In the genomic region with DNA sequence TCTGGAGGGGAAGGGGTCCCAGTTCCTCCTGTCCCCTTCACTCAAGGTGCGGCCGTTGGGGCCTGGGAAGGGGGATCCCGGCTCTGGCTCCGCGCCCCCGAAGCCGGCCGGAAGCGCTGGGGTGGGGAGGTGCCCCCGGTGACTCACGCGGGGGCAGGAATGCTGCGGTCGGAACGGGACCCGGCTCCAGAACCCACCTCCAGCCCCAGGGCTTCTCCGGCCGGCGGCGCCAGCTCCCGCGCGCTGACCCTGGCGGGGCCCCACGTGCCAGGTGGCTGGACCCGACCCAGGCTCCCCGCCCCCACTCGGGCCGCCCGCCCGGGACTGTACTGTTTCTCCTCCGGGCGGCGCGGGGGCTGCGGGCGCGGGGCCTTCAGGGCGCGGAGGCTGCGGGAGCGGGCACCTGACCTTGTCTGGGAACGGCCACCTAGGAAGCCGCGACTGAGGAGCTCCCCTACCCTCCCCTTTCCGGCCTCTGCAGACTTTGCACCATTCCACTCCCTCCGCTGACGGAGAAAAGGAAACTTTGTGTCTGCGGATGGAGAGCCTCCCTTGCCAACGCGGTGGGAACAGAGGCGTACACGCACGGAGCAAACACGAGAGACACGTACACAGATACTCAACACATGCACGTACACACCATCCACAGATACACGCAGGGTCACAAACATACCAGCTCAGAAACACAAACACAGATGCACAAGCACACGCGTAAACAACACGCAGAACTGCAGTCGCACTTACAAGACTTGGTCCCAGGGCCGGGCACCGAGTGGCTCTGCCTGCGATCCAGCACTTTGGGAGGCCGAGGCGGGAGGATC, we compare ENCODE assay signal across 1 cellular context.
A peak's percentile ranks its signal among the peaks of the same experiment; 100 is the strongest.
TF ChIP-seq lines count a peak whose summit lies in the region.

No MANE protein-coding gene starts in this region.

TF ChIP-seq in K562, 482 proteins besides CTCF, POLR2A, EP300 and RAD21 (continued from another document and continues in another):
- TF ChIP-seq, protein P1, sequence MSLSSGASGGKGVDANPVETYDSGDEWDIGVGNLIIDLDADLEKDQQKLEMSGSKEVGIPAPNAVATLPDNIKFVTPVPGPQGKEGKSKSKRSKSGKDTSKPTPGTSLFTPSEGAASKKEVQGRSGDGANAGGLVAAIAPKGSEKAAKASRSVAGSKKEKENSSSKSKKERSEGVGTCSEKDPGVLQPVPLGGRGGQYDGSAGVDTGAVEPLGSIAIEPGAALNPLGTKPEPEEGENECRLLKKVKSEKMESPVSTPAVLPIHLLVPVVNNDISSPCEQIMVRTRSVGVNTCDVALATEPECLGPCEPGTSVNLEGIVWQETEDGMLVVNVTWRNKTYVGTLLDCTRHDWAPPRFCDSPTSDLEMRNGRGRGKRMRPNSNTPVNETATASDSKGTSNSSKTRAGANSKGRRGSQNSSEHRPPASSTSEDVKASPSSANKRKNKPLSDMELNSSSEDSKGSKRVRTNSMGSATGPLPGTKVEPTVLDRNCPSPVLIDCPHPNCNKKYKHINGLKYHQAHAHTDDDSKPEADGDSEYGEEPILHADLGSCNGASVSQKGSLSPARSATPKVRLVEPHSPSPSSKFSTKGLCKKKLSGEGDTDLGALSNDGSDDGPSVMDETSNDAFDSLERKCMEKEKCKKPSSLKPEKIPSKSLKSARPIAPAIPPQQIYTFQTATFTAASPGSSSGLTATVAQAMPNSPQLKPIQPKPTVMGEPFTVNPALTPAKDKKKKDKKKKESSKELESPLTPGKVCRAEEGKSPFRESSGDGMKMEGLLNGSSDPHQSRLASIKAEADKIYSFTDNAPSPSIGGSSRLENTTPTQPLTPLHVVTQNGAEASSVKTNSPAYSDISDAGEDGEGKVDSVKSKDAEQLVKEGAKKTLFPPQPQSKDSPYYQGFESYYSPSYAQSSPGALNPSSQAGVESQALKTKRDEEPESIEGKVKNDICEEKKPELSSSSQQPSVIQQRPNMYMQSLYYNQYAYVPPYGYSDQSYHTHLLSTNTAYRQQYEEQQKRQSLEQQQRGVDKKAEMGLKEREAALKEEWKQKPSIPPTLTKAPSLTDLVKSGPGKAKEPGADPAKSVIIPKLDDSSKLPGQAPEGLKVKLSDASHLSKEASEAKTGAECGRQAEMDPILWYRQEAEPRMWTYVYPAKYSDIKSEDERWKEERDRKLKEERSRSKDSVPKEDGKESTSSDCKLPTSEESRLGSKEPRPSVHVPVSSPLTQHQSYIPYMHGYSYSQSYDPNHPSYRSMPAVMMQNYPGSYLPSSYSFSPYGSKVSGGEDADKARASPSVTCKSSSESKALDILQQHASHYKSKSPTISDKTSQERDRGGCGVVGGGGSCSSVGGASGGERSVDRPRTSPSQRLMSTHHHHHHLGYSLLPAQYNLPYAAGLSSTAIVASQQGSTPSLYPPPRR (CRISPR knock-in tag; IDR thresholded peaks at IDR 0.05; ENCODE audit: borderline replicate concordance), result no peak
- TF ChIP-seq RCOR1 (IDR thresholded peaks at IDR 0.05; ENCODE audit: borderline replicate concordance in 1 of 2, low read depth in 2 of 2, low read length in 2 of 2) (no peak), SETDB1 (IDR thresholded peaks at IDR 0.05; ENCODE audit: low read length) (no peak), DMBX1 (CRISPR knock-in tag; IDR thresholded peaks at IDR 0.05; ENCODE audit: borderline replicate concordance) (no peak; the same call in 1 of the 2 replicates), KAT2B (IDR thresholded peaks at IDR 0.05; ENCODE audit: low read depth, low read length) (no peak), EP400 (IDR thresholded peaks at IDR 0.05) (no peak), PTRF (tag; IDR thresholded peaks at IDR 0.05) (no peak), SMAD2 (IDR thresholded peaks at IDR 0.05; ENCODE audit: low read depth, low read length) (no peak), RAD51 (IDR thresholded peaks at IDR 0.05; ENCODE audit: borderline replicate concordance, low read depth) (no peak), KLF13 (tag; IDR thresholded peaks at IDR 0.05; ENCODE audit: borderline replicate concordance, low read depth) (no peak), GATAD2B (IDR thresholded peaks at IDR 0.05; ENCODE audit: borderline replicate concordance) (no peak), E2F3 (CRISPR knock-in tag; IDR thresholded peaks at IDR 0.05) (0 out of 2 replicates have a peak, but pooled peaks have one; percentile 57), HOXB6 (CRISPR knock-in tag; IDR thresholded peaks at IDR 0.05; ENCODE audit: borderline replicate concordance) (no peak), ZNF282 (CRISPR knock-in tag; IDR thresholded peaks at IDR 0.05) (no peak), ZNF764 (CRISPR knock-in tag; IDR thresholded peaks at IDR 0.05; ENCODE audit: low read depth) (no peak), ZNF23 (CRISPR knock-in tag; IDR thresholded peaks at IDR 0.05) (no peak), KDM4B (IDR thresholded peaks at IDR 0.05; ENCODE audit: borderline replicate concordance in 2 of 2, low read depth in 1 of 2) (no peak), SUPT5H (IDR thresholded peaks at IDR 0.05) (no peak), XRCC5 (IDR thresholded peaks at IDR 0.05; ENCODE audit: low read depth, low read length) (no peak), HSF4 (CRISPR knock-in tag; IDR thresholded peaks at IDR 0.05; ENCODE audit: borderline replicate concordance) (no peak), XRCC4 (IDR thresholded peaks at IDR 0.05; ENCODE audit: extremely low read depth, insufficient read depth, insufficient read length) (no peak), NCOA1 (IDR thresholded peaks at IDR 0.05; ENCODE audit: low read depth) (no peak), POLR2B (IDR thresholded peaks at IDR 0.05; ENCODE audit: low read depth, partially characterized antibody) (no peak), SAFB (IDR thresholded peaks at IDR 0.05; ENCODE audit: borderline replicate concordance, low read depth, low read length) (0 out of 2 replicates have a peak, but pooled peaks have one; percentile 28), OTX1 (CRISPR knock-in tag; IDR thresholded peaks at IDR 0.05) (peak; percentile 92), STAT5B (CRISPR knock-in tag; IDR thresholded peaks at IDR 0.05) (no peak), CREBBP (IDR thresholded peaks at IDR 0.05; ENCODE audit: low read depth, low read length) (no peak), ZNF76 (CRISPR knock-in tag; IDR thresholded peaks at IDR 0.05; ENCODE audit: borderline replicate concordance) (no peak), ZNF589 (CRISPR knock-in tag; IDR thresholded peaks at IDR 0.05; ENCODE audit: low read depth) (no peak; the same call in 1 of the 2 replicates), ZNF79 (CRISPR knock-in tag; IDR thresholded peaks at IDR 0.05; ENCODE audit: low read depth) (no peak)
- TF ChIP-seq, protein P2, sequence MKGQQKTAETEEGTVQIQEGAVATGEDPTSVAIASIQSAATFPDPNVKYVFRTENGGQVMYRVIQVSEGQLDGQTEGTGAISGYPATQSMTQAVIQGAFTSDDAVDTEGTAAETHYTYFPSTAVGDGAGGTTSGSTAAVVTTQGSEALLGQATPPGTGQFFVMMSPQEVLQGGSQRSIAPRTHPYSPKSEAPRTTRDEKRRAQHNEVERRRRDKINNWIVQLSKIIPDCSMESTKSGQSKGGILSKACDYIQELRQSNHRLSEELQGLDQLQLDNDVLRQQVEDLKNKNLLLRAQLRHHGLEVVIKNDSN (CRISPR knock-in tag; IDR thresholded peaks at IDR 0.05), result peak; percentile 48; the same call in 1 of the 2 replicates
- TF ChIP-seq, protein P3, sequence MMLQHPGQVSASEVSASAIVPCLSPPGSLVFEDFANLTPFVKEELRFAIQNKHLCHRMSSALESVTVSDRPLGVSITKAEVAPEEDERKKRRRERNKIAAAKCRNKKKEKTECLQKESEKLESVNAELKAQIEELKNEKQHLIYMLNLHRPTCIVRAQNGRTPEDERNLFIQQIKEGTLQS (IDR thresholded peaks at IDR 0.05), result no peak; the same call in none of the 2 replicates
- TF ChIP-seq, protein P3 (CRISPR knock-in tag; conservative IDR thresholded peaks at IDR 0.05), result 0 out of 2 replicates have a peak, but pooled peaks have one; percentile 8
- TF ChIP-seq, protein P4, sequence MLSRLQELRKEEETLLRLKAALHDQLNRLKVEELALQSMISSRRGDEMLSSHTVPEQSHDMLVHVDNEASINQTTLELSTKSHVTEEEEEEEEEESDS (CRISPR knock-in tag; IDR thresholded peaks at IDR 0.05), result no peak
- TF ChIP-seq, protein P5, sequence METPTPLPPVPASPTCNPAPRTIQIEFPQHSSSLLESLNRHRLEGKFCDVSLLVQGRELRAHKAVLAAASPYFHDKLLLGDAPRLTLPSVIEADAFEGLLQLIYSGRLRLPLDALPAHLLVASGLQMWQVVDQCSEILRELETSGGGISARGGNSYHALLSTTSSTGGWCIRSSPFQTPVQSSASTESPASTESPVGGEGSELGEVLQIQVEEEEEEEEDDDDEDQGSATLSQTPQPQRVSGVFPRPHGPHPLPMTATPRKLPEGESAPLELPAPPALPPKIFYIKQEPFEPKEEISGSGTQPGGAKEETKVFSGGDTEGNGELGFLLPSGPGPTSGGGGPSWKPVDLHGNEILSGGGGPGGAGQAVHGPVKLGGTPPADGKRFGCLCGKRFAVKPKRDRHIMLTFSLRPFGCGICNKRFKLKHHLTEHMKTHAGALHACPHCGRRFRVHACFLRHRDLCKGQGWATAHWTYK (CRISPR knock-in tag; IDR thresholded peaks at IDR 0.05), result 0 out of 2 replicates have a peak, but pooled peaks have one; percentile 56
- TF ChIP-seq, protein P6, sequence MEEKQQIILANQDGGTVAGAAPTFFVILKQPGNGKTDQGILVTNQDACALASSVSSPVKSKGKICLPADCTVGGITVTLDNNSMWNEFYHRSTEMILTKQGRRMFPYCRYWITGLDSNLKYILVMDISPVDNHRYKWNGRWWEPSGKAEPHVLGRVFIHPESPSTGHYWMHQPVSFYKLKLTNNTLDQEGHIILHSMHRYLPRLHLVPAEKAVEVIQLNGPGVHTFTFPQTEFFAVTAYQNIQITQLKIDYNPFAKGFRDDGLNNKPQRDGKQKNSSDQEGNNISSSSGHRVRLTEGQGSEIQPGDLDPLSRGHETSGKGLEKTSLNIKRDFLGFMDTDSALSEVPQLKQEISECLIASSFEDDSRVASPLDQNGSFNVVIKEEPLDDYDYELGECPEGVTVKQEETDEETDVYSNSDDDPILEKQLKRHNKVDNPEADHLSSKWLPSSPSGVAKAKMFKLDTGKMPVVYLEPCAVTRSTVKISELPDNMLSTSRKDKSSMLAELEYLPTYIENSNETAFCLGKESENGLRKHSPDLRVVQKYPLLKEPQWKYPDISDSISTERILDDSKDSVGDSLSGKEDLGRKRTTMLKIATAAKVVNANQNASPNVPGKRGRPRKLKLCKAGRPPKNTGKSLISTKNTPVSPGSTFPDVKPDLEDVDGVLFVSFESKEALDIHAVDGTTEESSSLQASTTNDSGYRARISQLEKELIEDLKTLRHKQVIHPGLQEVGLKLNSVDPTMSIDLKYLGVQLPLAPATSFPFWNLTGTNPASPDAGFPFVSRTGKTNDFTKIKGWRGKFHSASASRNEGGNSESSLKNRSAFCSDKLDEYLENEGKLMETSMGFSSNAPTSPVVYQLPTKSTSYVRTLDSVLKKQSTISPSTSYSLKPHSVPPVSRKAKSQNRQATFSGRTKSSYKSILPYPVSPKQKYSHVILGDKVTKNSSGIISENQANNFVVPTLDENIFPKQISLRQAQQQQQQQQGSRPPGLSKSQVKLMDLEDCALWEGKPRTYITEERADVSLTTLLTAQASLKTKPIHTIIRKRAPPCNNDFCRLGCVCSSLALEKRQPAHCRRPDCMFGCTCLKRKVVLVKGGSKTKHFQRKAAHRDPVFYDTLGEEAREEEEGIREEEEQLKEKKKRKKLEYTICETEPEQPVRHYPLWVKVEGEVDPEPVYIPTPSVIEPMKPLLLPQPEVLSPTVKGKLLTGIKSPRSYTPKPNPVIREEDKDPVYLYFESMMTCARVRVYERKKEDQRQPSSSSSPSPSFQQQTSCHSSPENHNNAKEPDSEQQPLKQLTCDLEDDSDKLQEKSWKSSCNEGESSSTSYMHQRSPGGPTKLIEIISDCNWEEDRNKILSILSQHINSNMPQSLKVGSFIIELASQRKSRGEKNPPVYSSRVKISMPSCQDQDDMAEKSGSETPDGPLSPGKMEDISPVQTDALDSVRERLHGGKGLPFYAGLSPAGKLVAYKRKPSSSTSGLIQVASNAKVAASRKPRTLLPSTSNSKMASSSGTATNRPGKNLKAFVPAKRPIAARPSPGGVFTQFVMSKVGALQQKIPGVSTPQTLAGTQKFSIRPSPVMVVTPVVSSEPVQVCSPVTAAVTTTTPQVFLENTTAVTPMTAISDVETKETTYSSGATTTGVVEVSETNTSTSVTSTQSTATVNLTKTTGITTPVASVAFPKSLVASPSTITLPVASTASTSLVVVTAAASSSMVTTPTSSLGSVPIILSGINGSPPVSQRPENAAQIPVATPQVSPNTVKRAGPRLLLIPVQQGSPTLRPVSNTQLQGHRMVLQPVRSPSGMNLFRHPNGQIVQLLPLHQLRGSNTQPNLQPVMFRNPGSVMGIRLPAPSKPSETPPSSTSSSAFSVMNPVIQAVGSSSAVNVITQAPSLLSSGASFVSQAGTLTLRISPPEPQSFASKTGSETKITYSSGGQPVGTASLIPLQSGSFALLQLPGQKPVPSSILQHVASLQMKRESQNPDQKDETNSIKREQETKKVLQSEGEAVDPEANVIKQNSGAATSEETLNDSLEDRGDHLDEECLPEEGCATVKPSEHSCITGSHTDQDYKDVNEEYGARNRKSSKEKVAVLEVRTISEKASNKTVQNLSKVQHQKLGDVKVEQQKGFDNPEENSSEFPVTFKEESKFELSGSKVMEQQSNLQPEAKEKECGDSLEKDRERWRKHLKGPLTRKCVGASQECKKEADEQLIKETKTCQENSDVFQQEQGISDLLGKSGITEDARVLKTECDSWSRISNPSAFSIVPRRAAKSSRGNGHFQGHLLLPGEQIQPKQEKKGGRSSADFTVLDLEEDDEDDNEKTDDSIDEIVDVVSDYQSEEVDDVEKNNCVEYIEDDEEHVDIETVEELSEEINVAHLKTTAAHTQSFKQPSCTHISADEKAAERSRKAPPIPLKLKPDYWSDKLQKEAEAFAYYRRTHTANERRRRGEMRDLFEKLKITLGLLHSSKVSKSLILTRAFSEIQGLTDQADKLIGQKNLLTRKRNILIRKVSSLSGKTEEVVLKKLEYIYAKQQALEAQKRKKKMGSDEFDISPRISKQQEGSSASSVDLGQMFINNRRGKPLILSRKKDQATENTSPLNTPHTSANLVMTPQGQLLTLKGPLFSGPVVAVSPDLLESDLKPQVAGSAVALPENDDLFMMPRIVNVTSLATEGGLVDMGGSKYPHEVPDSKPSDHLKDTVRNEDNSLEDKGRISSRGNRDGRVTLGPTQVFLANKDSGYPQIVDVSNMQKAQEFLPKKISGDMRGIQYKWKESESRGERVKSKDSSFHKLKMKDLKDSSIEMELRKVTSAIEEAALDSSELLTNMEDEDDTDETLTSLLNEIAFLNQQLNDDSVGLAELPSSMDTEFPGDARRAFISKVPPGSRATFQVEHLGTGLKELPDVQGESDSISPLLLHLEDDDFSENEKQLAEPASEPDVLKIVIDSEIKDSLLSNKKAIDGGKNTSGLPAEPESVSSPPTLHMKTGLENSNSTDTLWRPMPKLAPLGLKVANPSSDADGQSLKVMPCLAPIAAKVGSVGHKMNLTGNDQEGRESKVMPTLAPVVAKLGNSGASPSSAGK (IDR thresholded peaks at IDR 0.05), result no peak; the same call in 1 of the 2 replicates
- TF ChIP-seq, protein P7, sequence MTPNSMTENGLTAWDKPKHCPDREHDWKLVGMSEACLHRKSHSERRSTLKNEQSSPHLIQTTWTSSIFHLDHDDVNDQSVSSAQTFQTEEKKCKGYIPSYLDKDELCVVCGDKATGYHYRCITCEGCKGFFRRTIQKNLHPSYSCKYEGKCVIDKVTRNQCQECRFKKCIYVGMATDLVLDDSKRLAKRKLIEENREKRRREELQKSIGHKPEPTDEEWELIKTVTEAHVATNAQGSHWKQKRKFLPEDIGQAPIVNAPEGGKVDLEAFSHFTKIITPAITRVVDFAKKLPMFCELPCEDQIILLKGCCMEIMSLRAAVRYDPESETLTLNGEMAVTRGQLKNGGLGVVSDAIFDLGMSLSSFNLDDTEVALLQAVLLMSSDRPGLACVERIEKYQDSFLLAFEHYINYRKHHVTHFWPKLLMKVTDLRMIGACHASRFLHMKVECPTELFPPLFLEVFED (CRISPR knock-in tag; conservative IDR thresholded peaks at IDR 0.05), result peak; percentile 88
